In genomic region chr11:66886317-66886588, GRCh38 we compare ENCODE assay signal across 15 cellular contexts.
"Had no signal": no experiment of that assay in that cellular context is flagged by ENCODE, and none has a peak within 500 bp of the region (broad histone marks: within the 10 kb centered on the region; RNA-seq: fewer than 3 reads in every experiment).

No MANE protein-coding gene starts in this region.

- H3K4me1 Mint-ChIP-seq: activated naive CD4-positive, alpha-beta T cell treated with anti-CD3 and anti-CD28 coated beads, Interleukin-2, amount 10 ng/mL, durations not matched to agents 7 days and 5 days had no signal

- DNase-seq: activated CD4-positive, alpha-beta T cell treated with anti-CD3 and anti-CD28 coated beads for 1 hour; activated CD4-positive, alpha-beta T cell treated with anti-CD3 and anti-CD28 coated beads, Interleukin-2, amount 50 U/mL, for 4 hours; activated CD8-positive, alpha-beta memory T cell treated with anti-CD3 and anti-CD28 coated beads, Interleukin-2, amount 10 ng/mL, durations not matched to agents 7 days and 5 days; activated naive CD4-positive, alpha-beta T cell treated with anti-CD3 and anti-CD28 coated beads, Interleukin-2, amount 10 ng/mL, durations not matched to agents 7 days and 5 days; activated T-cell treated with anti-CD3 and anti-CD28 coated beads, Interleukin-2, amount 50 U/mL, for 1 hour; hippocampal formation; left lung; mammary epithelial cell; naive thymus-derived CD4-positive, alpha-beta T cell; T-helper 1 cell; T1000; uterus had no signal

- H3K36me3 Mint-ChIP-seq: activated CD8-positive, alpha-beta memory T cell treated with anti-CD3 and anti-CD28 coated beads, Interleukin-2, amount 10 ng/mL, durations not matched to agents 7 days and 5 days; activated naive CD4-positive, alpha-beta T cell treated with anti-CD3 and anti-CD28 coated beads, Interleukin-2, amount 10 ng/mL, durations not matched to agents 7 days and 5 days had no signal

- H3K27me3 ChIP-seq: left lung, uterus had no signal

- H3K4me1 ChIP-seq: left lung, uterus had no signal

- H3K4me3 Mint-ChIP-seq: activated CD8-positive, alpha-beta memory T cell treated with anti-CD3 and anti-CD28 coated beads, Interleukin-2, amount 10 ng/mL, durations not matched to agents 7 days and 5 days; activated naive CD4-positive, alpha-beta T cell treated with anti-CD3 and anti-CD28 coated beads, Interleukin-2, amount 10 ng/mL, durations not matched to agents 7 days and 5 days; naive thymus-derived CD4-positive, alpha-beta T cell had no signal

- H3K9me3 Mint-ChIP-seq: activated naive CD4-positive, alpha-beta T cell treated with anti-CD3 and anti-CD28 coated beads, Interleukin-2, amount 10 ng/mL, durations not matched to agents 7 days and 5 days; naive thymus-derived CD4-positive, alpha-beta T cell had no signal

- H3K27me3 Mint-ChIP-seq: activated CD8-positive, alpha-beta memory T cell treated with anti-CD3 and anti-CD28 coated beads, Interleukin-2, amount 10 ng/mL, durations not matched to agents 7 days and 5 days; activated naive CD4-positive, alpha-beta T cell treated with anti-CD3 and anti-CD28 coated beads, Interleukin-2, amount 10 ng/mL, durations not matched to agents 7 days and 5 days; naive thymus-derived CD4-positive, alpha-beta T cell had no signal

- H3K27ac ChIP-seq: left lung, uterus had no signal

- H3K36me3 ChIP-seq: left lung, uterus had no signal

- H3K9me3 ChIP-seq: left lung, mucosa of descending colon, uterus had no signal

- H3K4me3 ChIP-seq: left lung, mucosa of descending colon, uterus had no signal

- H3K27ac Mint-ChIP-seq: activated CD8-positive, alpha-beta memory T cell treated with anti-CD3 and anti-CD28 coated beads, Interleukin-2, amount 10 ng/mL, durations not matched to agents 7 days and 5 days; activated naive CD4-positive, alpha-beta T cell treated with anti-CD3 and anti-CD28 coated beads, Interleukin-2, amount 10 ng/mL, durations not matched to agents 7 days and 5 days; progenitor cell of endocrine pancreas had no signal

- ATAC-seq: activated CD8-positive, alpha-beta memory T cell treated with anti-CD3 and anti-CD28 coated beads, Interleukin-2, amount 10 ng/mL, durations not matched to agents 7 days and 5 days; esophagus mucosa; mucosa of descending colon; naive thymus-derived CD4-positive, alpha-beta T cell had no signal
